Comparison of ENCODE assay signal across 8 cellular contexts in genomic region chr14:92615451-92615850, GRCh38.
DNase-seq lines count a peak whose midpoint lies in the region; ATAC-seq lines count a peak whose summit lies in the region.

No MANE protein-coding gene starts in this region.

- H3K9ac ChIP-seq in GM23248: no peak overlapping the region

- peaks cover 9% of the 10 kb centered on the region; the same call in 1 of the 2 replicates for H3F3A ChIP-seq in GM23248 (ENCODE audit: insufficient read depth)

- in situ Hi-C loops in GM23248 (cut with MboI): no loop called here

- H3K9me2 ChIP-seq in GM23248 (ENCODE audit: insufficient read depth): no peaks in the 10 kb centered on the region

- no peak overlapping the region for H3K4me2 ChIP-seq in GM23248 (ENCODE audit: unreplicated experiment)

- H3K79me2 ChIP-seq in GM23248 (ENCODE audit: insufficient read depth): no peaks in the 10 kb centered on the region

- no peak overlapping the region for H3K4me3 ChIP-seq in GM23248

- DNase-seq in activated CD8-positive, alpha-beta memory T cell treated with anti-CD3 and anti-CD28 coated beads for 1 hour (ENCODE audit: extremely low read depth in 1 of 2, low read depth in 1 of 2): peak; percentile 56 to 61
- DNase-seq in stimulated activated CD4-positive, alpha-beta T cell treated with anti-CD3 and anti-CD28 coated beads, Interleukin-15, amount 100 ng/mL, for 24 hours: peak; percentile 51
- DNase-seq in NCI-H1930 (lab: John Stamatoyannopoulos, UW) (no peak), DMS114 treated with DMSO at 0.1 percent for 48 hours (lab: John Stamatoyannopoulos, UW; ENCODE audit: unreplicated experiment) (no peak), GM23248 (no peak)

- H3K4me1 ChIP-seq in GM23248 (ENCODE audit: insufficient read depth): peaks cover 17% of the 10 kb centered on the region

- ATAC-seq in GM18511 (IDR thresholded peaks at IDR 0.05; ENCODE audit: unreplicated experiment): peak; percentile 93
- ATAC-seq in HG02981 (IDR thresholded peaks at IDR 0.05; ENCODE audit: unreplicated experiment): peak; percentile 81
- no peak for ATAC-seq in HG03039 (IDR thresholded peaks at IDR 0.05; ENCODE audit: unreplicated experiment)

- H3K27me3 ChIP-seq in GM23248 (replicated peaks; ENCODE audit: insufficient read depth): no peaks in the 10 kb centered on the region

- no peaks in the 10 kb centered on the region for H4K20me1 ChIP-seq in GM23248 (ENCODE audit: insufficient read depth)

- 98% methylated on average over 4 of the region's 4 CpGs for WGBS in GM23248 (ENCODE audit: low coverage in 1 of 2, low lambda C conversion rate in 2 of 2, missing lambda C conversion rate in 2 of 2), 2 experiments

- no peak overlapping the region for H3K27ac ChIP-seq in GM23248

- H3K36me3 ChIP-seq in GM23248 (ENCODE audit: low read depth): no peaks in the 10 kb centered on the region

- H2AFZ ChIP-seq in GM23248: no peak overlapping the region

- H3K9me3 ChIP-seq in GM23248 (ENCODE audit: low read depth): no peaks in the 10 kb centered on the region

Comparison
In these comparisons a context has a peak if more than half of its experiments do, and no peak if none do; other contexts are left out.
1. DNase-seq: peak in activated CD8-positive, alpha-beta memory T cell treated with anti-CD3 and anti-CD28 coated beads for 1 hour (2 of 2) and stimulated activated CD4-positive, alpha-beta T cell treated with anti-CD3 and anti-CD28 coated beads, Interleukin-15, amount 100 ng/mL, for 24 hours (single experiment); none in NCI-H1930 (0 of 2), DMS114 treated with DMSO at 0.1 percent for 48 hours (single experiment) and GM23248 (single experiment).